8 cellular contexts compared by ENCODE assay signal in the genomic region with DNA sequence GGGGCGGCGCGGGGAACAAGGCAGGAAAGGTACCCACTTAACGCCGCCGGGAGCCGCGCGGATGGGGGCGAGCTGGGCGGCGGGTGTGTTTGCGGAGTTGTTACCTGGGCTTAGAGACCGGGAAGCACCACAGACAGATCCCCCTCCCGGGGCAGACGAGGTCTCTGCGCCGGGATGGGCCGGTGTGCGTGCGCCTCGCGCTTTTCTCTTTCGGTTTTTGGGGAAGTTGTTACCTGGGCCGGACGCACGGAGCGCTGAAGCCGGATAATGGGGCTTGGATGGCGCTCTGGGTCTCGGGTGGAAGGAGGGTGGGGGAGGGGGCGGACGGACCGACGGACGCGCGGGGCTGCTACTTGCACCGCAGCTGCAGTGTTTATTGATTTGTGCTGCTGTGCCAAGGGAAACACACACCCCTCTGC. TPM values are rescaled to one million over a fixed set of nuclear protein-coding genes. Genes with fewer than 3 reads are reported as not detected.
DNase-seq lines count a peak whose midpoint lies in the region; ATAC-seq and TF ChIP-seq lines count a peak whose summit lies in the region.

No MANE protein-coding gene starts in this region.

- peaks cover 3 to 4% of the 10 kb centered on the region in 2 donors for H3K36me3 Mint-ChIP-seq in activated T-cell treated with anti-CD3 and anti-CD28 coated beads, Interleukin-2, amount 50 U/mL, for 72 hours (ENCODE audit: insufficient read depth in 2 of 2)

- H3K9me3 ChIP-seq in DND-41 (ENCODE audit: insufficient read depth, low read length, severe bottlenecking), result no peaks in the 10 kb centered on the region
- H3K9me3 ChIP-seq in neural cell (ENCODE audit: low read length), result no peaks in the 10 kb centered on the region
- no peaks in the 10 kb centered on the region for H3K9me3 ChIP-seq in tibial nerve

- H3K9me2 ChIP-seq in neural cell (ENCODE audit: insufficient read depth, low read length), result no peaks in the 10 kb centered on the region

- H3K27ac Mint-ChIP-seq in activated T-cell treated with anti-CD3 and anti-CD28 coated beads, Interleukin-2, amount 50 U/mL, for 72 hours, result peak overlapping the region; percentile 63

- H2AFZ ChIP-seq in DND-41 (ENCODE audit: low read depth, low read length) (0 out of 2 replicates have a peak overlapping the region, but pooled peaks have one; percentile 40), neural cell (ENCODE audit: low read depth, low read length) (peak overlapping the region; percentile 69)

- H3K4me3 Mint-ChIP-seq in activated T-cell treated with anti-CD3 and anti-CD28 coated beads, Interleukin-2, amount 50 U/mL, for 72 hours, result peak overlapping the region; percentile 91 to 92

- TF ChIP-seq EP300 in neural cell (conservative IDR thresholded peaks at IDR 0.05; ENCODE audit: poor library complexity, severe bottlenecking), result no peak
- no peak for TF ChIP-seq EP300 in tibial nerve (IDR thresholded peaks at IDR 0.05)

- H3K4me3 ChIP-seq in DND-41 (ENCODE audit: low read depth in 1 of 2, low read length in 2 of 2) (peak overlapping the region; percentile 50 to 85; a peak in 3 of 4 replicates), NB4 (ENCODE audit: low read depth, low read length) (peak overlapping the region; percentile 85), fibroblast of mammary gland (ENCODE audit: control insufficient read depth, low read depth, low read length) (peak overlapping the region; percentile 82), neural cell (ENCODE audit: low read length) (peak overlapping the region; percentile 91), tibial nerve (peak overlapping the region; percentile 91 to 95 (median 92))

- H3K4me2 ChIP-seq in DND-41 (ENCODE audit: insufficient read depth, low read length), result peak overlapping the region; percentile 74
- H3K4me2 ChIP-seq in neural cell (ENCODE audit: low read length), result peak overlapping the region; percentile 84

- H3K9me3 Mint-ChIP-seq in activated T-cell treated with anti-CD3 and anti-CD28 coated beads, Interleukin-2, amount 50 U/mL, for 72 hours, result no peaks in the 10 kb centered on the region

- H3K79me2 ChIP-seq in DND-41 (ENCODE audit: insufficient read depth, low read length) (peaks cover 97% of the 10 kb centered on the region), neural cell (replicated peaks; ENCODE audit: insufficient read depth, low read length) (peaks cover 51% of the 10 kb centered on the region)

- peak; percentile 3 for TF ChIP-seq CTCF in DND-41 (IDR thresholded peaks at IDR 0.05; ENCODE audit: borderline replicate concordance, extremely low read depth, low read length, poor library complexity, severe bottlenecking)
- no peak for TF ChIP-seq CTCF in NB4 (IDR thresholded peaks at IDR 0.05; ENCODE audit: low read depth, low read length)
- no peak for TF ChIP-seq CTCF in fibroblast of mammary gland (conservative IDR thresholded peaks at IDR 0.05; ENCODE audit: control insufficient read depth, insufficient read depth, low read depth, low read length)
- TF ChIP-seq CTCF in neural cell (IDR thresholded peaks at IDR 0.05; ENCODE audit: poor library complexity, severe bottlenecking), result no peak
- no peak for TF ChIP-seq CTCF in tibial nerve (IDR thresholded peaks at IDR 0.05)

- H3K4me1 Mint-ChIP-seq in activated T-cell treated with anti-CD3 and anti-CD28 coated beads, Interleukin-2, amount 50 U/mL, for 72 hours (ENCODE audit: low read depth), result peaks cover 66% of the 10 kb centered on the region

- H4K20me1 ChIP-seq in DND-41 (ENCODE audit: insufficient read depth, low read length), result peaks cover 38% of the 10 kb centered on the region
- no peaks in the 10 kb centered on the region for H4K20me1 ChIP-seq in neural cell (ENCODE audit: insufficient read depth)

- peak; percentile 11 for TF ChIP-seq RAD21 in neural cell (conservative IDR thresholded peaks at IDR 0.05)

- H3K9ac ChIP-seq in DND-41 (ENCODE audit: low read depth, low read length) (peak overlapping the region; percentile 89), neural cell (ENCODE audit: low read length) (peak overlapping the region; percentile 75)

- peaks cover 2% of the 10 kb centered on the region for H3F3A ChIP-seq in neural cell (ENCODE audit: insufficient read depth, low read length, poor library complexity, severe bottlenecking)

- DNase-seq in DND-41 (peak; percentile 60), NB4 (ENCODE audit: low read depth) (peak; percentile 53), fibroblast of mammary gland (ENCODE audit: low read depth) (no peak), tibial nerve (ENCODE audit: low spot score in 2 of 2) (peak in 1 of 2 donors; percentile 19)
- DNase-seq in activated T-cell treated with anti-CD3 and anti-CD28 coated beads, Interleukin-2, amount 50 U/mL, for 72 hours, result peak; percentile 54 to 63

- H3K27me3 Mint-ChIP-seq in activated T-cell treated with anti-CD3 and anti-CD28 coated beads, Interleukin-2, amount 50 U/mL, for 72 hours (ENCODE audit: low read depth), result no peaks in the 10 kb centered on the region

- no peaks in the 10 kb centered on the region for H3K27me3 ChIP-seq in DND-41 (ENCODE audit: insufficient read depth, low read length, poor library complexity)
- H3K27me3 ChIP-seq in neural cell (ENCODE audit: insufficient read depth, low read depth, low read length), result no peaks in the 10 kb centered on the region
- no peaks in the 10 kb centered on the region for H3K27me3 ChIP-seq in tibial nerve

- H3K27ac ChIP-seq in DND-41 (ENCODE audit: low read length) (peak overlapping the region; percentile 95), neural cell (ENCODE audit: low read length) (peak overlapping the region; percentile 62), tibial nerve (peak overlapping the region; percentile 84 to 98 (median 94))

- TF ChIP-seq POLR2A in NB4 (IDR thresholded peaks at IDR 0.05; ENCODE audit: extremely low read depth, insufficient read length) (no peak), tibial nerve (IDR thresholded peaks at IDR 0.05) (no peak)

- WGBS in tibial nerve, 2 donors, result 1% methylated on average over 17 to 36 of the region's 39 CpGs

- peaks cover 10% of the 10 kb centered on the region; the same call in 1 of the 2 replicates for H3K36me3 ChIP-seq in DND-41 (ENCODE audit: insufficient read depth, low read length)
- H3K36me3 ChIP-seq in neural cell (ENCODE audit: insufficient read depth, low read length), result no peaks in the 10 kb centered on the region
- H3K36me3 ChIP-seq in tibial nerve, result no peaks in the 10 kb centered on the region

- H3K4me1 ChIP-seq in DND-41 (ENCODE audit: insufficient read depth, low read length), result peaks cover 63% of the 10 kb centered on the region
- peaks cover 0 to 41% (median 6%) of the 10 kb centered on the region in 4 donors for H3K4me1 ChIP-seq in tibial nerve

- peak; percentile 18 for ATAC-seq in DND-41 (ENCODE audit: insufficient read depth, low read depth)
- ATAC-seq in GM21619 (IDR thresholded peaks at IDR 0.05; ENCODE audit: unreplicated experiment), result peak; percentile 23
- peak; percentile 5 for ATAC-seq in activated T-cell treated with anti-CD3 and anti-CD28 coated beads, Interleukin-2, amount 50 U/mL, for 72 hours (replicated peaks in 1 of 2)
- ATAC-seq in HG03108 (IDR thresholded peaks at IDR 0.05; ENCODE audit: unreplicated experiment), result no peak

TF ChIP-seq in neural cell, 6 proteins besides CTCF, POLR2A, EP300 and RAD21:
- TF ChIP-seq TAF1 (IDR thresholded peaks at IDR 0.05; ENCODE audit: low read depth), result peak; percentile 26
- TF ChIP-seq EZH2 (IDR thresholded peaks at IDR 0.05; ENCODE audit: borderline replicate concordance, insufficient read depth, low read length, poor library complexity, severe bottlenecking), result no peak

RNA-seq across cellular contexts. Expression of a gene that starts 1.2 kb away (rescaled TPM):
- total RNA-seq in activated T-cell treated with anti-CD3 and anti-CD28 coated beads, Interleukin-2, amount 50 U/mL, for 72 hours, result 10 to 100 TPM; 45.4 to 52.5 TPM
- polyA plus RNA-seq in neural cell, result 15.6 and 18.0 TPM in 2 replicates
- polyA minus RNA-seq in neural cell, result 84.7 and 101 TPM in 2 replicates
- 100 to 1,000 TPM in 2 of 4 donors, 10 to 100 TPM in 2; 84.6 to 128 (median 95.7) TPM for total RNA-seq in tibial nerve
